ENCODE assay signal across 1 cellular context in genomic region chr19:2469102-2469914, GRCh38.
TF ChIP-seq lines count a peak whose summit lies in the region.

No MANE protein-coding gene starts in this region.

TF ChIP-seq in A549, 52 proteins besides CTCF, POLR2A, EP300 and RAD21 (continued from another document):
- no peak for TF ChIP-seq PBX3 (IDR thresholded peaks at IDR 0.05)
- TF ChIP-seq PHF8 (IDR thresholded peaks at IDR 0.05; ENCODE audit: borderline replicate concordance, low read depth), result no peak
- TF ChIP-seq CHD4 (IDR thresholded peaks at IDR 0.05; ENCODE audit: borderline replicate concordance), result no peak
